ENCODE assay signal across 34 cellular contexts in the genomic region with DNA sequence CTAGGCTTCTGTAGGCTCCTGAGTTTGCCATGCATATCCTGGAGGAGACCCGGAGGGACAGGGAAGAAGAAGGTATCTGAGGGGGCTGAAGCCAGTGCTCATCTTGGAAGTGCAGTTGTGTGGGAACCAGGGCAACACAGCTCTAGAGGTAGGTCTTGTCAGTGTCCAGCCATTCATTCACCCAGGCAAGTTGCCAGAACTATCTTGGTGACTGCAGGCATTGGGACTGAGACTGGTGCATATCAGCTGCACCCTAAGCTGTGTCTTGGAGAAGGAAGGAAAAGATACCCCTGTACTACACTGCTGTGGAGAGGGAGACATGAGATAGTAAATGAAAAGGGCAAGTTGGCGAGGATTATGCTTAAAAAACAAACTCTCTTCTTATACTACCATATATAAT. TPM values are rescaled to one million over a fixed set of nuclear protein-coding genes. Genes with fewer than 3 reads are reported as not detected.
"Had no signal": no experiment of that assay in that cellular context is flagged by ENCODE, and none has a peak within 500 bp of the region (broad histone marks: within the 10 kb centered on the region; RNA-seq: fewer than 3 reads in every experiment).

No MANE protein-coding gene starts in this region.

- H3K27me3 ChIP-seq: vagina had no signal

- H3K4me1 ChIP-seq: foreskin keratinocyte, neural progenitor cell, prostate gland had no signal

- H3K4me2 ChIP-seq: neural progenitor cell, smooth muscle cell had no signal

- H3K9me3 ChIP-seq: esophagus muscularis mucosa, gastroesophageal sphincter, heart left ventricle, left lung, mucosa of descending colon, prostate gland, right atrium auricular region, suprapubic skin, transverse colon, upper lobe of right lung, vagina had no signal

- DNase-seq: effector CD8-positive, alpha-beta T cell; endodermal cell; foreskin keratinocyte; heart left ventricle; hippocampal formation; left cardiac atrium; left lung; mesenchymal stem cell; mucosa of descending colon; naive B cell; nucleus accumbens; stimulated activated CD4-positive, alpha-beta T cell treated with anti-CD3 and anti-CD28 coated beads, Interleukin-12 subunit alpha, Interleukin-12 subunit beta, amount 100 ng/mL, for 4 hours; stimulated activated CD4-positive, alpha-beta T cell treated with anti-CD3 and anti-CD28 coated beads, Interleukin-1b, Interleukin-23, amount 100 ng/mL, for 48 hours; stimulated activated CD4-positive, alpha-beta T cell treated with anti-CD3 and anti-CD28 coated beads, Interleukin-4, amount 100 ng/mL, for 1 hour; stimulated activated CD8-positive, alpha-beta memory T cell treated with anti-CD3 and anti-CD28 coated beads, Interleukin-4, amount 100 ng/mL, for 48 hours; stimulated activated naive CD4-positive, alpha-beta T cell; stimulated activated naive CD8-positive, alpha-beta T cell treated with anti-CD3 and anti-CD28 coated beads, Interleukin-15, amount 100 ng/mL, for 72 hours; transverse colon; upper lobe of right lung had no signal

- H3K36me3 ChIP-seq: esophagus muscularis mucosa, gastroesophageal sphincter, heart left ventricle, left lung, neural progenitor cell, prostate gland, right atrium auricular region, suprapubic skin, transverse colon, upper lobe of right lung, vagina had no signal

- H3K4me3 ChIP-seq: esophagus muscularis mucosa, gastroesophageal sphincter, heart left ventricle, left lung, mucosa of descending colon, neural progenitor cell, prostate gland, right atrium auricular region, smooth muscle cell, suprapubic skin, transverse colon, upper lobe of right lung, vagina had no signal

- ATAC-seq: foreskin keratinocyte; gastroesophageal sphincter; left lung; mucosa of descending colon; sciatic nerve; stimulated activated naive CD8-positive, alpha-beta T cell treated with anti-CD3 and anti-CD28 coated beads, Interleukin-15, amount 100 ng/mL, for 72 hours; upper lobe of right lung had no signal

- FAIRE-seq: islet of Langerhans had no signal

- H2AFZ ChIP-seq: neural progenitor cell had no signal

- H3K9ac ChIP-seq: neural progenitor cell had no signal

- H3K27ac ChIP-seq: epithelial cell of prostate, esophagus muscularis mucosa, foreskin keratinocyte, gastroesophageal sphincter, heart left ventricle, left lung, neural progenitor cell, prostate gland, right atrium auricular region, suprapubic skin, transverse colon, upper lobe of right lung, vagina had no signal

RNA-seq across cellular contexts. Expression of gene WIF1, which starts 4.9 kb away (rescaled TPM):
- total RNA-seq: endodermal cell; foreskin keratinocyte; heart left ventricle; kidney epithelial cell; lung microvascular endothelial cell; natural killer cell treated with Interleukin-12 subunit alpha and Interleukin-12 subunit beta and Interleukin-15 and Interleukin-18, amount 100 ng/mL, for 72 hours; osteocyte; smooth muscle cell; transverse colon had no signal
- polyA plus RNA-seq: foreskin keratinocyte had no signal
